In genomic region chr19:11506101-11506555, GRCh38 we compare ENCODE assay signal across 9 cellular contexts. TPM values are rescaled to one million over a fixed set of nuclear protein-coding genes. Genes with fewer than 3 reads are reported as not detected.
DNase-seq lines count a peak whose midpoint lies in the region; ATAC-seq and TF ChIP-seq lines count a peak whose summit lies in the region.
"Had no signal": no experiment of that assay in that cellular context is flagged by ENCODE, and none has a peak within 500 bp of the region (broad histone marks: within the 10 kb centered on the region; RNA-seq: fewer than 3 reads in every experiment).

No MANE protein-coding gene starts in this region.

- H3K9ac ChIP-seq in HUES48 (ENCODE audit: low read depth, low read length) = peak overlapping the region; percentile 67

- DNase-seq in CD14-positive monocyte (ENCODE audit: low spot score) (no peak), MCF 10A (ENCODE audit: unreplicated experiment) (no peak), memory B cell (ENCODE audit: low spot score in 2 of 2) (no peak), aorta (no peak), cerebellar cortex (ENCODE audit: low spot score) (no peak), NCI-H1048 (lab: John Stamatoyannopoulos, UW) (no peak)

- H3K27ac ChIP-seq in HUES48 (ENCODE audit: low read depth, low read length) (peak overlapping the region; percentile 95), aorta (ENCODE audit: low read depth in 1 of 2, low read length in 2 of 2) (no peak overlapping the region)

- H3K27me3 Mint-ChIP-seq in CD14-positive monocyte (ENCODE audit: low read depth in 3 of 3) (peaks cover 0 to 1% (median 0%) of the 10 kb centered on the region in 3 donors), MCF 10A (ENCODE audit: insufficient read depth, unreplicated experiment) (no peaks in the 10 kb centered on the region), memory B cell (no peaks in the 10 kb centered on the region)

- POLR2A ChIA-PET in MCF 10A (lab: Yijun Ruan, JAX) = interaction anchor here (0.6 to 1.1 kb wide), 5 partner anchors 17 to 98 kb away, joined by 3 to 4 read pairs (median 3); partner anchors contain the start of genes ECSIT and ELOF1

- BruUV-seq in MCF 10A (replicated peaks; lab: Mats Ljungman, UMichigan) = no TSS peak

- WGBS in aorta, 2 donors = 22 to 26% methylated on average over 20 of the region's 20 CpGs

- ATAC-seq in GM21447 (IDR thresholded peaks at IDR 0.05; ENCODE audit: unreplicated experiment) = peak; percentile 24
- peak; percentile 12 for ATAC-seq in memory B cell (ENCODE audit: low read depth)
- peak; percentile 69 for ATAC-seq in aorta (ENCODE audit: low FRiP score)

- CTCF ChIA-PET in MCF 10A (lab: Yijun Ruan, JAX) = no interaction called here

- peaks cover 10 to 20% of the 10 kb centered on the region in 2 donors for H3K36me3 Mint-ChIP-seq in CD14-positive monocyte
- H3K36me3 Mint-ChIP-seq in MCF 10A (ENCODE audit: insufficient read depth, unreplicated experiment) = peaks cover 14% of the 10 kb centered on the region
- H3K36me3 Mint-ChIP-seq in memory B cell = peaks cover 7% of the 10 kb centered on the region

- TF ChIP-seq CTCF in CD14-positive monocyte (IDR thresholded peaks at IDR 0.05) = no peak
- no peak for TF ChIP-seq CTCF in MCF 10A (IDR thresholded peaks at IDR 0.05; ENCODE audit: unreplicated experiment)

- H3K9me3 Mint-ChIP-seq in CD14-positive monocyte (no peaks in the 10 kb centered on the region), MCF 10A (ENCODE audit: unreplicated experiment) (no peaks in the 10 kb centered on the region), memory B cell (no peaks in the 10 kb centered on the region)

- H3K4me1 Mint-ChIP-seq in CD14-positive monocyte (peaks cover 17% of the 10 kb centered on the region), MCF 10A (ENCODE audit: insufficient read depth, unreplicated experiment) (peaks cover 20% of the 10 kb centered on the region), memory B cell (peaks cover 18% of the 10 kb centered on the region)

- H3K36me3 ChIP-seq in HUES48 (ENCODE audit: control insufficient read depth, insufficient read depth, low read length) (0 out of 2 replicates have a peak, but pooled peaks cover 4% of the 10 kb centered on the region), aorta (ENCODE audit: control insufficient read depth in 1 of 2, insufficient read depth in 2 of 2, low read length in 1 of 2) (peaks cover 0 to 2% of the 10 kb centered on the region in 2 donors)

- H3K4me3 ChIP-seq in HUES48 (ENCODE audit: low read depth, low read length) = peak overlapping the region; percentile 83
- H3K4me3 ChIP-seq in aorta (ENCODE audit: low read length in 2 of 2) = no peak overlapping the region

- H3K27me3 ChIP-seq in HUES48 (ENCODE audit: control insufficient read depth, insufficient read depth, low read length) (no peaks in the 10 kb centered on the region), aorta (ENCODE audit: control insufficient read depth in 1 of 2, insufficient read depth in 2 of 2, low read length in 1 of 2) (no peaks in the 10 kb centered on the region)

- intact Hi-C loops in CD14-positive monocyte (cut with micrococcal nuclease) = loop anchor here in 1 of 2 donors (5.0 kb wide), 1 partner anchor 91 kb away; the partner anchor contains the start of gene ZNF627
- intact Hi-C loops in MCF 10A (cut with micrococcal nuclease) = no loop called here
- intact Hi-C loops in aorta (cut with DNase I) = no loop called here

- H3K4me3 Mint-ChIP-seq in CD14-positive monocyte = peak overlapping the region; percentile 84 to 89
- H3K4me3 Mint-ChIP-seq in MCF 10A (ENCODE audit: unreplicated experiment) = peak overlapping the region; percentile 81
- peak overlapping the region; percentile 95 for H3K4me3 Mint-ChIP-seq in memory B cell

- H3K4me1 ChIP-seq in HUES48 (ENCODE audit: control insufficient read depth, insufficient read depth, low read length) (peaks cover 10% of the 10 kb centered on the region), aorta (ENCODE audit: control insufficient read depth in 1 of 2, insufficient read depth in 2 of 2, low read length in 2 of 2) (no peaks in the 10 kb centered on the region)

- H3K27ac Mint-ChIP-seq in CD14-positive monocyte (peak overlapping the region; percentile 63 to 92 (median 91)), MCF 10A (ENCODE audit: low read depth, unreplicated experiment) (peak overlapping the region; percentile 85), memory B cell (peak overlapping the region; percentile 94)

- no peaks in the 10 kb centered on the region for H3K9me3 ChIP-seq in HUES48 (ENCODE audit: control insufficient read depth, insufficient read depth, low read length)
- no peaks in the 10 kb centered on the region for H3K9me3 ChIP-seq in aorta (ENCODE audit: control insufficient read depth, low read length)

RNA-seq across cellular contexts. Expression of gene ZNF653, which starts 0.5 kb away (rescaled TPM):
- polyA plus RNA-seq in CD14-positive monocyte (1 to 10 TPM in 1 of 2 donors, under 1 TPM in 1; 0.88 to 1.2 TPM), aorta (10 to 100 TPM in 1 of 2 donors, 1 to 10 TPM in 1; 5.4 to 22.5 TPM)
- total RNA-seq in MCF 10A (2022) (7.7 and 8.7 TPM in 2 replicates), aorta (10 to 100 TPM; 11.4 to 11.6 TPM)

RNA-seq across cellular contexts. Expression of gene ECSIT, which starts 22.8 kb away (rescaled TPM):
- polyA plus RNA-seq in CD14-positive monocyte = 10 to 100 TPM; 26.4 to 28.3 TPM
- total RNA-seq in MCF 10A (2022) = 19.2 and 26.8 TPM in 2 replicates
- total RNA-seq in aorta = 10 to 100 TPM; 27.7 to 27.8 TPM
- polyA plus RNA-seq in aorta = 10 to 100 TPM; 39.9 to 72.5 TPM

RNA-seq across cellular contexts. Expression of gene ELAVL3, which starts 25.3 kb away (rescaled TPM):
- polyA plus RNA-seq in CD14-positive monocyte (not detected), aorta (under 1 TPM; 0.13 to 0.56 TPM)
- total RNA-seq in MCF 10A (2022) (0.54 TPM in 1 of 2 replicates, not detected in the other), aorta (not detected)
- total RNA-seq: M059J had no signal

RNA-seq across cellular contexts. Expression of gene CNN1, which starts 32.5 kb away (rescaled TPM):
- polyA plus RNA-seq in CD14-positive monocyte (not detected), aorta (100 to 1,000 TPM; 547 to 569 TPM)
- total RNA-seq in MCF 10A (2022) (not detected in 2 replicates), aorta (1,000 to 10,000 TPM in 1 of 2 donors, 100 to 1,000 TPM in 1; 406 to 1,055 TPM)

RNA-seq across cellular contexts. Expression of gene ELOF1, which starts 52.9 kb away (rescaled TPM):
- polyA plus RNA-seq in CD14-positive monocyte (10 to 100 TPM; 77.5 to 95.5 TPM), aorta (10 to 100 TPM; 37.8 to 75.4 TPM)
- total RNA-seq in MCF 10A (2022) (72.1 and 78.7 TPM in 2 replicates), aorta (10 to 100 TPM; 30.9 to 33.6 TPM)

Comparison
In these comparisons a context has a peak if more than half of its experiments do, and no peak if none do; other contexts are left out.
1. ATAC-seq: peak in every context shown above with its lines; median percentile 69 in aorta; 24 in GM21447; 12 in memory B cell.